26 cellular contexts compared by ENCODE assay signal in genomic region chr20:49859807-49860206, GRCh38. TPM values are rescaled to one million over a fixed set of nuclear protein-coding genes. Genes with fewer than 3 reads are reported as not detected.
DNase-seq lines count a peak whose midpoint lies in the region; ATAC-seq, FAIRE-seq and TF ChIP-seq lines count a peak whose summit lies in the region.
"Had no signal": no experiment of that assay in that cellular context is flagged by ENCODE, and none has a peak within 500 bp of the region (broad histone marks: within the 10 kb centered on the region; RNA-seq: fewer than 3 reads in every experiment).

No MANE protein-coding gene starts in this region.

- peak; percentile 20 for ATAC-seq in activated CD8-positive, alpha-beta T cell treated with anti-CD3 and anti-CD28 coated beads for 36 hours
- ATAC-seq in activated CD8-positive, alpha-beta T cell treated with anti-CD3 and anti-CD28 coated beads, Interleukin-2, amount 10 ng/mL, durations not matched to agents 7 days and 5 days: no peak
- ATAC-seq in HG03135 (IDR thresholded peaks at IDR 0.05; ENCODE audit: unreplicated experiment): no peak
- ATAC-seq: CD8-positive, alpha-beta T cell; GM23338 had no signal

- no peaks in the 10 kb centered on the region for H3K36me3 ChIP-seq in mesendoderm (ENCODE audit: control insufficient read depth, insufficient read depth, low read length)

- H3K79me1 ChIP-seq in mesendoderm (ENCODE audit: low read length): no peaks in the 10 kb centered on the region

- POLR2A ChIA-PET in activated CD8-positive, alpha-beta T cell treated with anti-CD3 and anti-CD28 coated beads for 36 hours (lab: Charles Lee): interaction anchor here (0.6 kb wide), 1 partner anchor 149 kb away, joined by 5 read pairs; no protein-coding TSS in a partner anchor
- POLR2A ChIA-PET in activated CD8-positive, alpha-beta T cell treated with anti-CD3 and anti-CD28 coated beads, Interleukin-2, amount 10 ng/mL, durations not matched to agents 7 days and 5 days (lab: Charles Lee): no interaction called here
- POLR2A ChIA-PET in MCF 10A (lab: Yijun Ruan, JAX): interaction anchor here (0.7 to 1.1 kb wide), 2 partner anchors 10 kb away, joined by 3 read pairs; no protein-coding TSS in a partner anchor

- no peak overlapping the region for H3K4me3 Mint-ChIP-seq in activated CD8-positive, alpha-beta T cell treated with anti-CD3 and anti-CD28 coated beads for 36 hours
- H3K4me3 Mint-ChIP-seq in activated CD8-positive, alpha-beta T cell treated with anti-CD3 and anti-CD28 coated beads, Interleukin-2, amount 10 ng/mL, durations not matched to agents 7 days and 5 days: no peak overlapping the region
- no peak overlapping the region for H3K4me3 Mint-ChIP-seq in MCF 10A (ENCODE audit: unreplicated experiment)
- H3K4me3 Mint-ChIP-seq: activated CD4-positive, alpha-beta memory T cell treated with anti-CD3 and anti-CD28 coated beads, Interleukin-2, amount 10 ng/mL, durations not matched to agents 7 days and 5 days; activated naive CD4-positive, alpha-beta T cell treated with anti-CD3 and anti-CD28 coated beads, Interleukin-2, amount 10 ng/mL, durations not matched to agents 7 days and 5 days; CD8-positive, alpha-beta T cell; GM23338; memory B cell had no signal

- H3K56ac ChIP-seq in mesendoderm (ENCODE audit: low read length): no peak overlapping the region

- peak; percentile 83 for FAIRE-seq in HTR-8/SVneo (lab: Jason Lieb, UNC)
- FAIRE-seq: endothelial cell of umbilical vein, TTC549 had no signal

- H3K18ac ChIP-seq in mesendoderm (ENCODE audit: low read length): no peak overlapping the region

- H3K4ac ChIP-seq in mesendoderm (ENCODE audit: low read depth, low read length): no peak overlapping the region

- no peak overlapping the region for H3K4me3 ChIP-seq in mesendoderm (ENCODE audit: low read length)
- H3K4me3 ChIP-seq: GM23338, skin epidermis had no signal

- intact Hi-C loops in activated CD8-positive, alpha-beta T cell treated with anti-CD3 and anti-CD28 coated beads for 36 hours (cut with micrococcal nuclease): no loop called here
- intact Hi-C loops in MCF 10A (cut with micrococcal nuclease): no loop called here
- intact Hi-C loops in posterior cingulate gyrus (cut with DNase I): no loop called here

- no peak overlapping the region for H2BK15ac ChIP-seq in mesendoderm (replicated peaks; ENCODE audit: low read depth)

- no peak overlapping the region for H3K9ac ChIP-seq in mesendoderm (ENCODE audit: low read length)

- H3K4me1 ChIP-seq in mesendoderm (ENCODE audit: control insufficient read depth, low read depth, low read length): no peaks in the 10 kb centered on the region

- CTCF ChIA-PET in activated CD8-positive, alpha-beta T cell treated with anti-CD3 and anti-CD28 coated beads for 36 hours (lab: Charles Lee): interaction anchor here (0.7 to 1.4 kb wide), 4 partner anchors 10 to 50 kb away, joined by 3 to 6 read pairs (median 4); no protein-coding TSS in a partner anchor
- CTCF ChIA-PET in activated CD8-positive, alpha-beta T cell treated with anti-CD3 and anti-CD28 coated beads, Interleukin-2, amount 10 ng/mL, durations not matched to agents 7 days and 5 days (lab: Charles Lee): interaction anchor here (0.9 to 1.2 kb wide), 4 partner anchors 11 to 212 kb away, joined by 3 to 4 read pairs (median 4); no protein-coding TSS in a partner anchor
- CTCF ChIA-PET in MCF 10A (lab: Yijun Ruan, JAX): interaction anchor here (0.5 to 0.9 kb wide), 5 partner anchors 14 to 85 kb away, joined by 4 to 6 read pairs (median 5); no protein-coding TSS in a partner anchor

- no peak for DNase-seq in activated CD8-positive, alpha-beta T cell treated with anti-CD3 and anti-CD28 coated beads for 36 hours
- no peak for DNase-seq in activated CD8-positive, alpha-beta T cell treated with anti-CD3 and anti-CD28 coated beads, Interleukin-2, amount 10 ng/mL, durations not matched to agents 7 days and 5 days
- DNase-seq in HTR-8/SVneo (ENCODE audit: insufficient read length, low spot score) (no peak), MCF 10A (ENCODE audit: unreplicated experiment) (peak; percentile 26), mesendoderm (peak; percentile 29), posterior cingulate gyrus (no peak), NCI-H2107 treated with DMSO at 0.1 percent for 48 hours (lab: John Stamatoyannopoulos, UW; ENCODE audit: unreplicated experiment) (no peak)
- DNase-seq: 8988T; activated CD4-positive, alpha-beta memory T cell treated with anti-CD3 and anti-CD28 coated beads, Interleukin-2, amount 10 ng/mL, durations not matched to agents 7 days and 5 days; activated CD4-positive, CD25-positive, alpha-beta regulatory T cell treated with anti-CD3 and anti-CD28 coated beads, Interleukin-2, amount 50 U/mL, for 72 hours; activated naive CD4-positive, alpha-beta T cell treated with anti-CD3 and anti-CD28 coated beads, Interleukin-2, amount 10 ng/mL, durations not matched to agents 7 days and 5 days; activated T-cell treated with anti-CD3 and anti-CD28 coated beads, Interleukin-2, amount 50 U/mL, for 48 hours; aorta; CD8-positive, alpha-beta T cell; head of caudate nucleus; kidney glomerular epithelial cell; NCI-H1048; NCI-H1694 treated with DMSO at 0.1 percent for 48 hours; NCI-H82; Right ventricle myocardium superior had no signal

- no peak overlapping the region for H2BK120ac ChIP-seq in mesendoderm (ENCODE audit: low read depth, low read length)

- no TSS peak for BruUV-seq in MCF 10A (replicated peaks; lab: Mats Ljungman, UMichigan)

- no peaks in the 10 kb centered on the region for H3K79me2 ChIP-seq in mesendoderm (ENCODE audit: control insufficient read depth, insufficient read depth, low read length)

- H3K4me1 Mint-ChIP-seq in activated CD8-positive, alpha-beta T cell treated with anti-CD3 and anti-CD28 coated beads for 36 hours (ENCODE audit: low read depth): peaks cover 6% of the 10 kb centered on the region
- peaks cover 8% of the 10 kb centered on the region for H3K4me1 Mint-ChIP-seq in activated CD8-positive, alpha-beta T cell treated with anti-CD3 and anti-CD28 coated beads, Interleukin-2, amount 10 ng/mL, durations not matched to agents 7 days and 5 days (ENCODE audit: low read depth)
- no peaks in the 10 kb centered on the region for H3K4me1 Mint-ChIP-seq in MCF 10A (ENCODE audit: insufficient read depth, unreplicated experiment)
- H3K4me1 Mint-ChIP-seq: memory B cell had no signal

- H2BK5ac ChIP-seq in mesendoderm (ENCODE audit: low read length): no peak overlapping the region

- no peak overlapping the region for H2AK5ac ChIP-seq in mesendoderm (ENCODE audit: low read length)

- H3K4me2 ChIP-seq in mesendoderm (ENCODE audit: low read length): no peak overlapping the region
- H3K4me2 ChIP-seq: GM23338 had no signal

- peaks cover 14% of the 10 kb centered on the region for H3K36me3 Mint-ChIP-seq in activated CD8-positive, alpha-beta T cell treated with anti-CD3 and anti-CD28 coated beads for 36 hours (ENCODE audit: low read depth)
- H3K36me3 Mint-ChIP-seq in activated CD8-positive, alpha-beta T cell treated with anti-CD3 and anti-CD28 coated beads, Interleukin-2, amount 10 ng/mL, durations not matched to agents 7 days and 5 days (ENCODE audit: low read depth): peaks cover 38% of the 10 kb centered on the region
- H3K36me3 Mint-ChIP-seq in MCF 10A (ENCODE audit: insufficient read depth, unreplicated experiment): peaks cover 30% of the 10 kb centered on the region

- H4K5ac ChIP-seq in mesendoderm (ENCODE audit: low read length): no peak overlapping the region

- H3K27ac ChIP-seq in mesendoderm (ENCODE audit: low read depth, low read length): no peak overlapping the region

- no peak overlapping the region for H3K23ac ChIP-seq in mesendoderm (ENCODE audit: low read length)

- H3K27ac Mint-ChIP-seq in activated CD8-positive, alpha-beta T cell treated with anti-CD3 and anti-CD28 coated beads for 36 hours: no peak overlapping the region
- H3K27ac Mint-ChIP-seq in activated CD8-positive, alpha-beta T cell treated with anti-CD3 and anti-CD28 coated beads, Interleukin-2, amount 10 ng/mL, durations not matched to agents 7 days and 5 days: no peak overlapping the region
- H3K27ac Mint-ChIP-seq in MCF 10A (ENCODE audit: low read depth, unreplicated experiment): no peak overlapping the region
- H3K27ac Mint-ChIP-seq: activated CD4-positive, alpha-beta memory T cell treated with anti-CD3 and anti-CD28 coated beads, Interleukin-2, amount 10 ng/mL, durations not matched to agents 7 days and 5 days; activated naive CD4-positive, alpha-beta T cell treated with anti-CD3 and anti-CD28 coated beads, Interleukin-2, amount 10 ng/mL, durations not matched to agents 7 days and 5 days; CD8-positive, alpha-beta T cell; GM23338; memory B cell had no signal

- H4K8ac ChIP-seq in mesendoderm (ENCODE audit: low read depth, low read length): no peak overlapping the region

- no peak for TF ChIP-seq CTCF in activated CD8-positive, alpha-beta T cell treated with anti-CD3 and anti-CD28 coated beads for 36 hours (IDR thresholded peaks at IDR 0.05)
- TF ChIP-seq CTCF in MCF 10A (IDR thresholded peaks at IDR 0.05; ENCODE audit: unreplicated experiment): no peak

- no peaks in the 10 kb centered on the region for H3K27me3 Mint-ChIP-seq in activated CD8-positive, alpha-beta T cell treated with anti-CD3 and anti-CD28 coated beads for 36 hours
- no peaks in the 10 kb centered on the region for H3K27me3 Mint-ChIP-seq in activated CD8-positive, alpha-beta T cell treated with anti-CD3 and anti-CD28 coated beads, Interleukin-2, amount 10 ng/mL, durations not matched to agents 7 days and 5 days (ENCODE audit: low read depth)
- H3K27me3 Mint-ChIP-seq in MCF 10A (ENCODE audit: insufficient read depth, unreplicated experiment): no peaks in the 10 kb centered on the region
- H3K27me3 Mint-ChIP-seq: activated CD4-positive, alpha-beta memory T cell treated with anti-CD3 and anti-CD28 coated beads, Interleukin-2, amount 10 ng/mL, durations not matched to agents 7 days and 5 days; activated naive CD4-positive, alpha-beta T cell treated with anti-CD3 and anti-CD28 coated beads, Interleukin-2, amount 10 ng/mL, durations not matched to agents 7 days and 5 days; memory B cell had no signal

- no peaks in the 10 kb centered on the region for H3K9me3 Mint-ChIP-seq in activated CD8-positive, alpha-beta T cell treated with anti-CD3 and anti-CD28 coated beads for 36 hours
- H3K9me3 Mint-ChIP-seq in activated CD8-positive, alpha-beta T cell treated with anti-CD3 and anti-CD28 coated beads, Interleukin-2, amount 10 ng/mL, durations not matched to agents 7 days and 5 days (ENCODE audit: insufficient read depth): no peaks in the 10 kb centered on the region
- H3K9me3 Mint-ChIP-seq in MCF 10A (ENCODE audit: unreplicated experiment): no peaks in the 10 kb centered on the region
- H3K9me3 Mint-ChIP-seq: activated CD4-positive, alpha-beta memory T cell treated with anti-CD3 and anti-CD28 coated beads, Interleukin-2, amount 10 ng/mL, durations not matched to agents 7 days and 5 days; activated naive CD4-positive, alpha-beta T cell treated with anti-CD3 and anti-CD28 coated beads, Interleukin-2, amount 10 ng/mL, durations not matched to agents 7 days and 5 days; CD8-positive, alpha-beta T cell; GM23338; memory B cell had no signal

- H3K27me3 ChIP-seq in mesendoderm (ENCODE audit: insufficient read depth, low read length, poor library complexity): no peaks in the 10 kb centered on the region

RNA-seq across cellular contexts. Expression of gene SLC9A8, which starts 47.2 kb away (rescaled TPM):
- 10 to 100 TPM in 1 of 2 experiments, 1 to 10 TPM in 1; 9.4 to 11.3 TPM for total RNA-seq in activated CD8-positive, alpha-beta T cell treated with anti-CD3 and anti-CD28 coated beads for 36 hours
- 10 to 100 TPM; 19.4 to 20.5 TPM for total RNA-seq in activated CD8-positive, alpha-beta T cell treated with anti-CD3 and anti-CD28 coated beads, Interleukin-2, amount 10 ng/mL, durations not matched to agents 7 days and 5 days
- total RNA-seq in MCF 10A (2022): 14.6 and 16.5 TPM in 2 replicates
- 3.4 TPM for polyA plus RNA-seq in mesendoderm (2013, experiment 1 of 2)
- 3.3 TPM for polyA plus RNA-seq in mesendoderm (2013, experiment 2 of 2)

RNA-seq across cellular contexts. Expression of gene SPATA2, which starts 55.5 kb away (rescaled TPM):
- total RNA-seq in activated CD8-positive, alpha-beta T cell treated with anti-CD3 and anti-CD28 coated beads for 36 hours: 1 to 10 TPM; 6.2 to 7.4 TPM
- 1 to 10 TPM; 7.6 to 7.7 TPM for total RNA-seq in activated CD8-positive, alpha-beta T cell treated with anti-CD3 and anti-CD28 coated beads, Interleukin-2, amount 10 ng/mL, durations not matched to agents 7 days and 5 days
- total RNA-seq in MCF 10A (2022): 5.5 and 8.6 TPM in 2 replicates
- 10.0 TPM for polyA plus RNA-seq in mesendoderm (2013, experiment 1 of 2)
- polyA plus RNA-seq in mesendoderm (2013, experiment 2 of 2): 9.6 TPM

Comparison
In these comparisons a context has a peak if more than half of its experiments do, and no peak if none do; other contexts are left out.
1. DNase-seq: peak in MCF 10A (single experiment) and mesendoderm (single experiment); none in activated CD8-positive, alpha-beta T cell treated with anti-CD3 and anti-CD28 coated beads for 36 hours (single experiment), activated CD8-positive, alpha-beta T cell treated with anti-CD3 and anti-CD28 coated beads, Interleukin-2, amount 10 ng/mL, durations not matched to agents 7 days and 5 days (single experiment), HTR-8/SVneo (single experiment), posterior cingulate gyrus (0 of 10) and NCI-H2107 treated with DMSO at 0.1 percent for 48 hours (single experiment).